ENCODE assay signal across 8 cellular contexts in the genomic region with DNA sequence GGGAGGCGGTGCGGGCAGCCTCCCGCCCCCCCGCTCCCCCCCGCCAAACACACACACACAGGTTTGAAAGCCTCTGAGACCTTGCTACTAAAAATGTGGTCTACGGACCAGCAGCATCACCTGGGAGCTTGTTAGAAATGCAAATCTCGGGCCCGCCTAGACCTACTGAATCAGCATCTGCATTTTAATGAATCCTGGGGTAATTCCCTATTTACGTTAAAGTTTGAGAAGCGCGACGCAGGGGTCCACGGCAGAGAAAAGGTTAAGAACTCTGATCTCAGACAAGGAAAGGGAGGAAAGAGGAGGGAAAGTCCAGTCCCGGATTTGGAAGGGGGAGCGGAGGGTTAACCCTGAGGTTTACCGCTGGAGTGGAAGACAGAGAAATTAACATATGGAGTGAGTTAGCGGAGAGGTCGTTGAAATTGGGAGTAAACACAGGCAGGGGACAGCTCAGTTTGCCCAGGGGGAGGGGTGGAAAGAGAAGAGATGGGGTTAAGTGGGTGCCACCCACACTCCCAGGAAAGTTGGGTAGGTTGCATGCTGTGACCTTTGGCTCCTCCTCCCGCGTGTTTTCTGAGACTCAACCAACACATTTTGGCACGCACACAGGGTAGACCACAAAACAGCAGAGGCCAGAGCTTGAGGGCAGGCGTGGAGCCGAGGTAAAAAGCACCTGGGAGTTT.
DNase-seq lines count a peak whose midpoint lies in the region; TF ChIP-seq lines count a peak whose summit lies in the region.

No MANE protein-coding gene starts in this region.

- H3K9me3 Mint-ChIP-seq in osteocyte (ENCODE audit: unreplicated experiment): no peaks in the 10 kb centered on the region

- H3K27ac ChIP-seq in hepatocyte (peak overlapping the region; percentile 29), caudate nucleus (ENCODE audit: low read depth, low read length) (no peak overlapping the region)

- H3K9me2 ChIP-seq in hepatocyte (replicated peaks; ENCODE audit: insufficient read depth): no peaks in the 10 kb centered on the region

- H3K4me1 Mint-ChIP-seq in osteocyte (ENCODE audit: unreplicated experiment): peaks cover 12% of the 10 kb centered on the region

- no peaks in the 10 kb centered on the region for H3K79me2 ChIP-seq in hepatocyte

- in situ Hi-C loops in GM13977 (cut with MboI; ENCODE audit: low pct_unique_long_range_greater_than_20kb, low sequenced_read_pairs, unreplicated experiment): no loop called here
- in situ Hi-C loops in ACHN (cut with HindIII; ENCODE audit: low pct_ligation_motif_present, low pct_unique_long_range_greater_than_20kb, low sequenced_read_pairs): no loop called here

- TF ChIP-seq CTCF in GM13977 (IDR thresholded peaks at IDR 0.05; ENCODE audit: extremely low read depth, insufficient read depth, missing control alignments): no peak
- no peak for TF ChIP-seq CTCF in hepatocyte (IDR thresholded peaks at IDR 0.05; ENCODE audit: poor library complexity)
- TF ChIP-seq CTCF in osteocyte (IDR thresholded peaks at IDR 0.05): no peak

- H3K4me2 ChIP-seq in hepatocyte: peak overlapping the region; percentile 72

- H3K4me3 ChIP-seq in hepatocyte: peak overlapping the region; percentile 20

- peak overlapping the region; percentile 23 for H2AFZ ChIP-seq in hepatocyte

- H3K27ac Mint-ChIP-seq in osteocyte (ENCODE audit: unreplicated experiment): no peak overlapping the region

- H3K9me3 ChIP-seq in hepatocyte (ENCODE audit: low read depth): no peaks in the 10 kb centered on the region

- WGBS in hepatocyte (ENCODE audit: low lambda C conversion rate, missing lambda C conversion rate): 19% methylated on average over 18 of the region's 23 CpGs

- no peaks in the 10 kb centered on the region for H3K27me3 ChIP-seq in hepatocyte

- no peaks in the 10 kb centered on the region for H3K36me3 Mint-ChIP-seq in osteocyte (ENCODE audit: unreplicated experiment)

- H4K20me1 ChIP-seq in hepatocyte (ENCODE audit: insufficient read depth, poor library complexity, severe bottlenecking): no peaks in the 10 kb centered on the region

- peaks cover 60% of the 10 kb centered on the region for H3K27me3 Mint-ChIP-seq in osteocyte (ENCODE audit: unreplicated experiment)

- peaks cover 16% of the 10 kb centered on the region for H3K4me1 ChIP-seq in hepatocyte (ENCODE audit: insufficient read depth)

- H3K4me3 Mint-ChIP-seq in osteocyte (ENCODE audit: unreplicated experiment): no peak overlapping the region

- no peaks in the 10 kb centered on the region for H3K36me3 ChIP-seq in hepatocyte (replicated peaks; ENCODE audit: insufficient read depth, low read depth)

- DNase-seq in GM13977 (ENCODE audit: low spot score) (peak; percentile 44), HT-29 (ENCODE audit: low spot score) (peak; percentile 32), hepatocyte (ENCODE audit: low spot score) (peak; percentile 26), ACHN (no peak), caudate nucleus (lab: John Stamatoyannopoulos, UW) (no peak), osteocyte (ENCODE audit: extremely low spot score, unreplicated experiment) (no peak)
- peak; percentile 71 to 83 for DNase-seq in activated CD4-positive, alpha-beta T cell treated with anti-CD3 and anti-CD28 coated beads, Interleukin-2, amount 50 U/mL, for 48 hours
- DNase-seq in stimulated activated CD4-positive, alpha-beta T cell treated with anti-CD3 and anti-CD28 coated beads, Interleukin-4, amount 100 ng/mL, for 4 hours: peak; percentile 61 to 85

Comparison
In these comparisons a context has a peak if more than half of its experiments do, and no peak if none do; other contexts are left out.
1. DNase-seq: peak in GM13977 (single experiment), HT-29 (single experiment), activated CD4-positive, alpha-beta T cell treated with anti-CD3 and anti-CD28 coated beads, Interleukin-2, amount 50 U/mL, for 48 hours (2 of 2), hepatocyte (single experiment) and stimulated activated CD4-positive, alpha-beta T cell treated with anti-CD3 and anti-CD28 coated beads, Interleukin-4, amount 100 ng/mL, for 4 hours (2 of 2); none in ACHN (single experiment), caudate nucleus (0 of 61) and osteocyte (single experiment).